Comparison of ENCODE assay signal across 1 cellular context in genomic region chr7:92245487-92246362, GRCh38.
TF ChIP-seq lines count a peak whose summit lies in the region.

ANKIB1 (plus strand) TSS chr7:92245974; CDS start chr7:92294979, 49,005 bp downstream.
KRIT1 (minus strand) TSS chr7:92245914; CDS start chr7:92242135, 3,779 bp downstream.

TF ChIP-seq in HepG2, 621 proteins besides CTCF, POLR2A, EP300 and RAD21 (continued from another document and continues in another):
- no peak for TF ChIP-seq AKNA (CRISPR knock-in tag; IDR thresholded peaks at IDR 0.05; ENCODE audit: borderline replicate concordance)
- TF ChIP-seq, protein P1, sequence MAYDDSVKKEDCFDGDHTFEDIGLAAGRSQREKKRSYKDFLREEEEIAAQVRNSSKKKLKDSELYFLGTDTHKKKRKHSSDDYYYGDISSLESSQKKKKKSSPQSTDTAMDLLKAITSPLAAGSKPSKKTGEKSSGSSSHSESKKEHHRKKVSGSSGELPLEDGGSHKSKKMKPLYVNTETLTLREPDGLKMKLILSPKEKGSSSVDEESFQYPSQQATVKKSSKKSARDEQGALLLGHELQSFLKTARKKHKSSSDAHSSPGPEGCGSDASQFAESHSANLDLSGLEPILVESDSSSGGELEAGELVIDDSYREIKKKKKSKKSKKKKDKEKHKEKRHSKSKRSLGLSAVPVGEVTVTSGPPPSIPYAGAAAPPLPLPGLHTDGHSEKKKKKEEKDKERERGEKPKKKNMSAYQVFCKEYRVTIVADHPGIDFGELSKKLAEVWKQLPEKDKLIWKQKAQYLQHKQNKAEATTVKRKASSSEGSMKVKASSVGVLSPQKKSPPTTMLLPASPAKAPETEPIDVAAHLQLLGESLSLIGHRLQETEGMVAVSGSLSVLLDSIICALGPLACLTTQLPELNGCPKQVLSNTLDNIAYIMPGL (CRISPR knock-in tag; IDR thresholded peaks at IDR 0.05; ENCODE audit: borderline replicate concordance in 1 of 2, low read depth in 1 of 2): peak; percentile 13 to 85; a peak in 3 of 4 replicates
- TF ChIP-seq ZNF7 (CRISPR knock-in tag; IDR thresholded peaks at IDR 0.05): no peak
- peak; percentile 31; the same call in 1 of the 3 replicates for TF ChIP-seq MXI1 (IDR thresholded peaks at IDR 0.05; ENCODE audit: borderline replicate concordance, low read depth, low read length)
- TF ChIP-seq, protein P2, sequence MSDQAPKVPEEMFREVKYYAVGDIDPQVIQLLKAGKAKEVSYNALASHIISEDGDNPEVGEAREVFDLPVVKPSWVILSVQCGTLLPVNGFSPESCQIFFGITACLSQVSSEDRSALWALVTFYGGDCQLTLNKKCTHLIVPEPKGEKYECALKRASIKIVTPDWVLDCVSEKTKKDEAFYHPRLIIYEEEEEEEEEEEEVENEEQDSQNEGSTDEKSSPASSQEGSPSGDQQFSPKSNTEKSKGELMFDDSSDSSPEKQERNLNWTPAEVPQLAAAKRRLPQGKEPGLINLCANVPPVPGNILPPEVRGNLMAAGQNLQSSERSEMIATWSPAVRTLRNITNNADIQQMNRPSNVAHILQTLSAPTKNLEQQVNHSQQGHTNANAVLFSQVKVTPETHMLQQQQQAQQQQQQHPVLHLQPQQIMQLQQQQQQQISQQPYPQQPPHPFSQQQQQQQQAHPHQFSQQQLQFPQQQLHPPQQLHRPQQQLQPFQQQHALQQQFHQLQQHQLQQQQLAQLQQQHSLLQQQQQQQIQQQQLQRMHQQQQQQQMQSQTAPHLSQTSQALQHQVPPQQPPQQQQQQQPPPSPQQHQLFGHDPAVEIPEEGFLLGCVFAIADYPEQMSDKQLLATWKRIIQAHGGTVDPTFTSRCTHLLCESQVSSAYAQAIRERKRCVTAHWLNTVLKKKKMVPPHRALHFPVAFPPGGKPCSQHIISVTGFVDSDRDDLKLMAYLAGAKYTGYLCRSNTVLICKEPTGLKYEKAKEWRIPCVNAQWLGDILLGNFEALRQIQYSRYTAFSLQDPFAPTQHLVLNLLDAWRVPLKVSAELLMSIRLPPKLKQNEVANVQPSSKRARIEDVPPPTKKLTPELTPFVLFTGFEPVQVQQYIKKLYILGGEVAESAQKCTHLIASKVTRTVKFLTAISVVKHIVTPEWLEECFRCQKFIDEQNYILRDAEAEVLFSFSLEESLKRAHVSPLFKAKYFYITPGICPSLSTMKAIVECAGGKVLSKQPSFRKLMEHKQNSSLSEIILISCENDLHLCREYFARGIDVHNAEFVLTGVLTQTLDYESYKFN (CRISPR knock-in tag; conservative IDR thresholded peaks at IDR 0.05): no peak
- TF ChIP-seq FOXO1 (CRISPR knock-in tag; IDR thresholded peaks at IDR 0.05): no peak
- 0 out of 2 replicates have a peak, but pooled peaks have one; percentile 70 for TF ChIP-seq SIN3A (IDR thresholded peaks at IDR 0.05; ENCODE audit: borderline replicate concordance, low read depth, low read length)
- TF ChIP-seq ZNF558 (CRISPR knock-in tag; IDR thresholded peaks at IDR 0.05; ENCODE audit: borderline replicate concordance): no peak; the same call in 1 of the 2 replicates
- TF ChIP-seq RBAK (CRISPR knock-in tag; IDR thresholded peaks at IDR 0.05): no peak
- TF ChIP-seq, protein P3, sequence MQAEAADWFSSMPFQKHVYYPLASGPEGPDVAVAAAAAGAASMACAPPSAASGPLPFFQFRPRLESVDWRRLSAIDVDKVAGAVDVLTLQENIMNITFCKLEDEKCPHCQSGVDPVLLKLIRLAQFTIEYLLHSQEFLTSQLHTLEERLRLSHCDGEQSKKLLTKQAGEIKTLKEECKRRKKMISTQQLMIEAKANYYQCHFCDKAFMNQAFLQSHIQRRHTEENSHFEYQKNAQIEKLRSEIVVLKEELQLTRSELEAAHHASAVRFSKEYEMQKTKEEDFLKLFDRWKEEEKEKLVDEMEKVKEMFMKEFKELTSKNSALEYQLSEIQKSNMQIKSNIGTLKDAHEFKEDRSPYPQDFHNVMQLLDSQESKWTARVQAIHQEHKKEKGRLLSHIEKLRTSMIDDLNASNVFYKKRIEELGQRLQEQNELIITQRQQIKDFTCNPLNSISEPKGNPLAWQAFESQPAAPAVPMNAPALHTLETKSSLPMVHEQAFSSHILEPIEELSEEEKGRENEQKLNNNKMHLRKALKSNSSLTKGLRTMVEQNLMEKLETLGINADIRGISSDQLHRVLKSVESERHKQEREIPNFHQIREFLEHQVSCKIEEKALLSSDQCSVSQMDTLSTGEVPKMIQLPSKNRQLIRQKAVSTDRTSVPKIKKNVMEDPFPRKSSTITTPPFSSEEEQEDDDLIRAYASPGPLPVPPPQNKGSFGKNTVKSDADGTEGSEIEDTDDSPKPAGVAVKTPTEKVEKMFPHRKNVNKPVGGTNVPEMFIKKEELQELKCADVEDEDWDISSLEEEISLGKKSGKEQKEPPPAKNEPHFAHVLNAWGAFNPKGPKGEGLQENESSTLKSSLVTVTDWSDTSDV (CRISPR knock-in tag; IDR thresholded peaks at IDR 0.05): no peak
- no peak for TF ChIP-seq ESRRA (CRISPR knock-in tag; IDR thresholded peaks at IDR 0.05; ENCODE audit: low read depth)
- TF ChIP-seq TRAFD1 (CRISPR knock-in tag; IDR thresholded peaks at IDR 0.05; ENCODE audit: borderline replicate concordance): no peak
- TF ChIP-seq ZEB1 (IDR thresholded peaks at IDR 0.05; ENCODE audit: insufficient replicate concordance, low read depth): peak; percentile 66
- TF ChIP-seq, protein P4, sequence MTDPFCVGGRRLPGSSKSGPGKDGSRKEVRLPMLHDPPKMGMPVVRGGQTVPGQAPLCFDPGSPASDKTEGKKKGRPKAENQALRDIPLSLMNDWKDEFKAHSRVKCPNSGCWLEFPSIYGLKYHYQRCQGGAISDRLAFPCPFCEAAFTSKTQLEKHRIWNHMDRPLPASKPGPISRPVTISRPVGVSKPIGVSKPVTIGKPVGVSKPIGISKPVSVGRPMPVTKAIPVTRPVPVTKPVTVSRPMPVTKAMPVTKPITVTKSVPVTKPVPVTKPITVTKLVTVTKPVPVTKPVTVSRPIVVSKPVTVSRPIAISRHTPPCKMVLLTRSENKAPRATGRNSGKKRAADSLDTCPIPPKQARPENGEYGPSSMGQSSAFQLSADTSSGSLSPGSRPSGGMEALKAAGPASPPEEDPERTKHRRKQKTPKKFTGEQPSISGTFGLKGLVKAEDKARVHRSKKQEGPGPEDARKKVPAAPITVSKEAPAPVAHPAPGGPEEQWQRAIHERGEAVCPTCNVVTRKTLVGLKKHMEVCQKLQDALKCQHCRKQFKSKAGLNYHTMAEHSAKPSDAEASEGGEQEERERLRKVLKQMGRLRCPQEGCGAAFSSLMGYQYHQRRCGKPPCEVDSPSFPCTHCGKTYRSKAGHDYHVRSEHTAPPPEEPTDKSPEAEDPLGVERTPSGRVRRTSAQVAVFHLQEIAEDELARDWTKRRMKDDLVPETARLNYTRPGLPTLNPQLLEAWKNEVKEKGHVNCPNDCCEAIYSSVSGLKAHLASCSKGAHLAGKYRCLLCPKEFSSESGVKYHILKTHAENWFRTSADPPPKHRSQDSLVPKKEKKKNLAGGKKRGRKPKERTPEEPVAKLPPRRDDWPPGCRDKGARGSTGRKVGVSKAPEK (CRISPR knock-in tag; IDR thresholded peaks at IDR 0.05; ENCODE audit: borderline replicate concordance): peak; percentile 20; the same call in 1 of the 2 replicates
- no peak for TF ChIP-seq GPN1 (CRISPR knock-in tag; IDR thresholded peaks at IDR 0.05; ENCODE audit: borderline replicate concordance)
- TF ChIP-seq, protein P5, sequence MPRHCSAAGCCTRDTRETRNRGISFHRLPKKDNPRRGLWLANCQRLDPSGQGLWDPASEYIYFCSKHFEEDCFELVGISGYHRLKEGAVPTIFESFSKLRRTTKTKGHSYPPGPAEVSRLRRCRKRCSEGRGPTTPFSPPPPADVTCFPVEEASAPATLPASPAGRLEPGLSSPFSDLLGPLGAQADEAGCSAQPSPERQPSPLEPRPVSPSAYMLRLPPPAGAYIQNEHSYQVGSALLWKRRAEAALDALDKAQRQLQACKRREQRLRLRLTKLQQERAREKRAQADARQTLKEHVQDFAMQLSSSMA (CRISPR knock-in tag; IDR thresholded peaks at IDR 0.05): 0 out of 2 replicates have a peak, but pooled peaks have one; percentile 17
- no peak for TF ChIP-seq SMAD9 (CRISPR knock-in tag; IDR thresholded peaks at IDR 0.05)
- no peak for TF ChIP-seq ZNF33A (CRISPR knock-in tag; IDR thresholded peaks at IDR 0.05; ENCODE audit: borderline replicate concordance)
- no peak for TF ChIP-seq ZBTB38 (CRISPR knock-in tag; IDR thresholded peaks at IDR 0.05)
- TF ChIP-seq, protein P6, sequence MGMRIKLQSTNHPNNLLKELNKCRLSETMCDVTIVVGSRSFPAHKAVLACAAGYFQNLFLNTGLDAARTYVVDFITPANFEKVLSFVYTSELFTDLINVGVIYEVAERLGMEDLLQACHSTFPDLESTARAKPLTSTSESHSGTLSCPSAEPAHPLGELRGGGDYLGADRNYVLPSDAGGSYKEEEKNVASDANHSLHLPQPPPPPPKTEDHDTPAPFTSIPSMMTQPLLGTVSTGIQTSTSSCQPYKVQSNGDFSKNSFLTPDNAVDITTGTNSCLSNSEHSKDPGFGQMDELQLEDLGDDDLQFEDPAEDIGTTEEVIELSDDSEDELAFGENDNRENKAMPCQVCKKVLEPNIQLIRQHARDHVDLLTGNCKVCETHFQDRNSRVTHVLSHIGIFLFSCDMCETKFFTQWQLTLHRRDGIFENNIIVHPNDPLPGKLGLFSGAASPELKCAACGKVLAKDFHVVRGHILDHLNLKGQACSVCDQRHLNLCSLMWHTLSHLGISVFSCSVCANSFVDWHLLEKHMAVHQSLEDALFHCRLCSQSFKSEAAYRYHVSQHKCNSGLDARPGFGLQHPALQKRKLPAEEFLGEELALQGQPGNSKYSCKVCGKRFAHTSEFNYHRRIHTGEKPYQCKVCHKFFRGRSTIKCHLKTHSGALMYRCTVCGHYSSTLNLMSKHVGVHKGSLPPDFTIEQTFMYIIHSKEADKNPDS (CRISPR knock-in tag; IDR thresholded peaks at IDR 0.05): 0 out of 2 replicates have a peak, but pooled peaks have one; percentile 23
- peak; percentile 35 for TF ChIP-seq ZNF629 (CRISPR knock-in tag; conservative IDR thresholded peaks at IDR 0.05)
- no peak for TF ChIP-seq ZNF253 (CRISPR knock-in tag; IDR thresholded peaks at IDR 0.05; ENCODE audit: borderline replicate concordance)
- TF ChIP-seq, protein P7, sequence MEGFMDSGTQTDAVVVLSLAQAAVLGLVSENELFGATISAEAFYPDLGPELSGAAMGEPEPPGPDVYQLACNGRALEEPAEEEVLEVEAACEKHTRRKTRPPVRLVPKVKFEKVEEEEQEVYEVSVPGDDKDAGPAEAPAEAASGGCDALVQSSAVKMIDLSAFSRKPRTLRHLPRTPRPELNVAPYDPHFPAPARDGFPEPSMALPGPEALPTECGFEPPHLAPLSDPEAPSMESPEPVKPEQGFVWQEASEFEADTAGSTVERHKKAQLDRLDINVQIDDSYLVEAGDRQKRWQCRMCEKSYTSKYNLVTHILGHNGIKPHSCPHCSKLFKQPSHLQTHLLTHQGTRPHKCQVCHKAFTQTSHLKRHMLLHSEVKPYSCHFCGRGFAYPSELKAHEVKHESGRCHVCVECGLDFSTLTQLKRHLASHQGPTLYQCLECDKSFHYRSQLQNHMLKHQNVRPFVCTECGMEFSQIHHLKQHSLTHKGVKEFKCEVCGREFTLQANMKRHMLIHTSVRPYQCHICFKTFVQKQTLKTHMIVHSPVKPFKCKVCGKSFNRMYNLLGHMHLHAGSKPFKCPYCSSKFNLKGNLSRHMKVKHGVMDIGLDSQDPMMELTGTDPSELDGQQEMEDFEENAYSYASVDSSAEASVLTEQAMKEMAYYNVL (CRISPR knock-in tag; IDR thresholded peaks at IDR 0.05; ENCODE audit: borderline replicate concordance): 0 out of 2 replicates have a peak, but pooled peaks have one; percentile 22
- no peak; the same call in 1 of the 2 replicates for TF ChIP-seq ZBTB8A (CRISPR knock-in tag; IDR thresholded peaks at IDR 0.05; ENCODE audit: borderline replicate concordance, low read depth)
